7 cellular contexts compared by ENCODE assay signal in the genomic region with DNA sequence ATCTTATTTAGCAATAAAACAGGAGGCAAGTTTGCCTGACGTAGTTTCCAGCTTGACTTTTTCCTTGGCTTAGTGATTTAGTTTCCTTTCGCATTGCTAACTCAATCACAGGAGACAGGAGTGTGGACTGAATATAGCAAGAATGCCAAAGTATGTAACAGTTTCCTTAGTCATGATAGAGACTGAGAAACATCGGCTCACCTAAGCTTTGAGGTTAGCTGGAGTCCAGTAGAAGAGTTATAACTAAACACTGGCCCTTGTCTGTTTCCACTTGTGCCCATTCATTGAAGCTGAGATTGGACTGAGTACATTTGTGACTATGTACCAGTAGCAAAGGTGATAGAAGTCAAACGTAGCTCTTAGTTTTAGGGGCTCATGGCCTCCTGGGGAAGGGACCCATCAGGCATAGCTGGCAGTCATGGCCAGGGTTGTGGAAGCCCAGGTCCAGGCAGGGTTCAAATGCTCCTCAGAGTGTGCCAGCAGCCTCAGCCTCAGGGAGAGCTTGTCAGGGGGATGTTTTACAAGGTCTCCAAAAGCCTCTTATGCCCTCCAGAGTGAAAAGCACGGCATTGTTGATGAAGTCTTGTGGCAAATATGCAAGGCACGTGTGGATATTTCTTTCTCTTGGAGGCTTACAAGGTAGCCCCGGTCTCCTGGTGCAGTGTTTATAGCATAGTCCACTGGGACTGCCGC. TPM values are rescaled to one million over a fixed set of nuclear protein-coding genes. Genes with fewer than 3 reads are reported as not detected.
DNase-seq lines count a peak whose midpoint lies in the region; ATAC-seq, FAIRE-seq and TF ChIP-seq lines count a peak whose summit lies in the region.
"Not testable (repeated sequence)": the region's sequence is repeated elsewhere in the genome, so short reads cannot be mapped to it uniquely, and the experiment has no call there.

No MANE protein-coding gene starts in this region.

- H3K9me3 Mint-ChIP-seq in WTC11 = not testable (repeated sequence)

- not testable (repeated sequence) for H3K4me1 Mint-ChIP-seq in WTC11

- not testable (repeated sequence) for H2BK20ac ChIP-seq in IMR-90 (ENCODE audit: low read depth, low read length)

- dilution Hi-C loops in IMR-90 (cut with HindIII; ENCODE audit: low sequenced_read_pairs, unreplicated experiment); endothelial cell of umbilical vein (cut with MboI; ENCODE audit: extremely low pct_ligation_motif_present, low sequenced_read_pairs): not testable (repeated sequence)

- CTCF ChIA-PET in IMR-90 (lab: Yijun Ruan, JAX); WTC11 (lab: Charles Lee); endothelial cell of umbilical vein (lab: Charles Lee): not testable (repeated sequence)

- not testable (repeated sequence) for H4K20me1 ChIP-seq in IMR-90 (ENCODE audit: insufficient read depth, low read length); endothelial cell of umbilical vein (replicated peaks; ENCODE audit: control insufficient read depth, extremely low read depth, insufficient read depth, low read length)

- not testable (repeated sequence) for H3K4ac ChIP-seq in IMR-90 (ENCODE audit: low read depth, low read length)

- not testable (repeated sequence) for H2BK120ac ChIP-seq in IMR-90 (ENCODE audit: low read depth, low read length)

- not testable (repeated sequence) for H3K9ac ChIP-seq in IMR-90 (ENCODE audit: low read depth, low read length); endothelial cell of umbilical vein (replicated peaks; ENCODE audit: extremely low read depth, insufficient read depth, low read length)

- ATAC-seq in IMR-90 (ENCODE audit: low read depth) = peak; percentile 74
- peak; percentile 35 for ATAC-seq in WTC11
- ATAC-seq in heart left ventricle = peak; percentile 2 to 41 (median 10)
- ATAC-seq in left lung = peak; percentile 15
- peak; percentile 4 to 44 (median 30) for ATAC-seq in psoas muscle
- peak; percentile 61 for ATAC-seq in aorta (ENCODE audit: low FRiP score)

- not testable (repeated sequence) for H4K91ac ChIP-seq in IMR-90 (ENCODE audit: insufficient read depth, low read depth, low read length)

- not testable (repeated sequence) for H3K18ac ChIP-seq in IMR-90 (ENCODE audit: low read depth, low read length)

- not testable (repeated sequence) for H3K4me2 ChIP-seq in IMR-90 (ENCODE audit: low read depth, low read length); endothelial cell of umbilical vein (ENCODE audit: insufficient read depth, low read length)

- not testable (repeated sequence) for H3K4me3 Mint-ChIP-seq in WTC11

- not testable (repeated sequence) for H3K27me3 ChIP-seq in IMR-90 (ENCODE audit: control insufficient read depth, insufficient read depth, low read length); endothelial cell of umbilical vein (ENCODE audit: control insufficient read depth in 2 of 2, insufficient read depth in 2 of 2, low read length in 2 of 2); heart left ventricle; left lung; psoas muscle (ENCODE audit: insufficient read depth in 3 of 3, low read length in 2 of 3); aorta (ENCODE audit: control insufficient read depth in 1 of 2, insufficient read depth in 2 of 2, low read length in 1 of 2)

- not testable (repeated sequence) for H3K23ac ChIP-seq in IMR-90 (ENCODE audit: low read depth, low read length)

- not testable (repeated sequence) for H3K4me3 ChIP-seq in IMR-90 (ENCODE audit: insufficient read depth, low read depth, low read length); endothelial cell of umbilical vein (replicated peaks in 1 of 3; ENCODE audit: insufficient read depth in 1 of 3, low read depth in 1 of 3, low read length in 3 of 3); heart left ventricle; left lung; psoas muscle; aorta (ENCODE audit: low read length in 2 of 2)

- not testable (repeated sequence) for TF ChIP-seq POLR2A in IMR-90 (IDR thresholded peaks at IDR 0.05; ENCODE audit: low read depth, low read length); endothelial cell of umbilical vein (IDR thresholded peaks at IDR 0.05; ENCODE audit: low read depth, low read length); heart left ventricle (IDR thresholded peaks at IDR 0.05)

- intact Hi-C loops in IMR-90 (cut with micrococcal nuclease); endothelial cell of umbilical vein (cut with micrococcal nuclease); heart left ventricle (cut with DNase I); left lung (cut with DNase I); psoas muscle (cut with DNase I); aorta (cut with DNase I): not testable (repeated sequence)

- H3K79me1 ChIP-seq in IMR-90 (ENCODE audit: low read depth in 1 of 2, low read length in 2 of 2) = not testable (repeated sequence)

- not testable (repeated sequence) for H2AK5ac ChIP-seq in IMR-90 (ENCODE audit: low read depth, low read length)

- H3K56ac ChIP-seq in IMR-90 (ENCODE audit: extremely low read depth, insufficient read depth, low read length) = not testable (repeated sequence)

- H4K5ac ChIP-seq in IMR-90 (ENCODE audit: low read depth, low read length) = not testable (repeated sequence)

- not testable (repeated sequence) for H3K9me3 ChIP-seq in IMR-90 (ENCODE audit: control insufficient read depth, insufficient read depth, low read length); endothelial cell of umbilical vein (replicated peaks; ENCODE audit: control insufficient read depth, insufficient read depth, low read length); heart left ventricle; left lung; psoas muscle; aorta (ENCODE audit: control insufficient read depth, low read length)

- BruUV-seq in IMR-90 (replicated peaks; lab: Mats Ljungman, UMichigan) = not testable (repeated sequence)
- BruUV-seq in endothelial cell of umbilical vein (replicated peaks; lab: Mats Ljungman, UMichigan) = TSS peak; percentile 33

- H2BK5ac ChIP-seq in IMR-90 (ENCODE audit: low read depth, low read length, poor library complexity, severe bottlenecking) = not testable (repeated sequence)

- H3K4me1 ChIP-seq in IMR-90 (ENCODE audit: control insufficient read depth, insufficient read depth, low read length); endothelial cell of umbilical vein (ENCODE audit: control insufficient read depth, extremely low read depth, insufficient read depth, low read length); heart left ventricle; left lung; psoas muscle; aorta (ENCODE audit: control insufficient read depth in 1 of 2, insufficient read depth in 2 of 2, low read length in 2 of 2): not testable (repeated sequence)

- not testable (repeated sequence) for DNase-seq in IMR-90; WTC11 (ENCODE audit: low spot score); endothelial cell of umbilical vein (ENCODE audit: low read depth, low spot score); heart left ventricle; left lung; psoas muscle; aorta

- WGBS in IMR-90 (ENCODE audit: extremely low coverage in 2 of 2, insufficient read length in 1 of 2), 2 experiments = no CpG with 5 or more reads among the region's 8 CpGs
- no CpG with 5 or more reads among the region's 8 CpGs for WGBS in heart left ventricle, 4 donors
- no CpG with 5 or more reads among the region's 8 CpGs for WGBS in psoas muscle, 3 donors
- WGBS in aorta, 2 donors = no CpG with 5 or more reads among the region's 8 CpGs

- H3K36me3 Mint-ChIP-seq in WTC11 = not testable (repeated sequence)

- H3K9me1 ChIP-seq in IMR-90 (ENCODE audit: insufficient read depth, low read length); endothelial cell of umbilical vein (replicated peaks; ENCODE audit: control insufficient read depth, extremely low read depth, insufficient read depth, low read length): not testable (repeated sequence)

- H2AFZ ChIP-seq in IMR-90 (replicated peaks; ENCODE audit: low read length, poor library complexity); endothelial cell of umbilical vein (ENCODE audit: low read depth, low read length): not testable (repeated sequence)

- TF ChIP-seq CTCF in IMR-90 (conservative IDR thresholded peaks at IDR 0.05; ENCODE audit: low read depth, low read length); WTC11 (IDR thresholded peaks at IDR 0.05); endothelial cell of umbilical vein (IDR thresholded peaks at IDR 0.05; ENCODE audit: extremely low read depth in 1 of 2, insufficient read depth in 1 of 2, low read depth in 1 of 2, low read length in 2 of 2); heart left ventricle (IDR thresholded peaks at IDR 0.05); left lung (IDR thresholded peaks at IDR 0.05); psoas muscle (IDR thresholded peaks at IDR 0.05): not testable (repeated sequence)

- not testable (repeated sequence) for FAIRE-seq in endothelial cell of umbilical vein (lab: Jason Lieb, UNC)

- TF ChIP-seq RAD21 in IMR-90 (IDR thresholded peaks at IDR 0.05; ENCODE audit: low read length) = not testable (repeated sequence)

- H3K79me2 ChIP-seq in endothelial cell of umbilical vein (ENCODE audit: control insufficient read depth, insufficient read depth, low read length) = not testable (repeated sequence)

- not testable (repeated sequence) for H4K8ac ChIP-seq in IMR-90 (ENCODE audit: low read depth in 2 of 2, low read length in 2 of 2)

- not testable (repeated sequence) for H3K27me3 Mint-ChIP-seq in WTC11 (ENCODE audit: low read depth)

- H2AK9ac ChIP-seq in IMR-90 (replicated peaks; ENCODE audit: low read depth, low read length, poor library complexity) = not testable (repeated sequence)

- H3K27ac Mint-ChIP-seq in WTC11 = not testable (repeated sequence)

- in situ Hi-C loops in IMR-90 (cut with MboI; ENCODE audit: low sequenced_read_pairs) = not testable (repeated sequence)

- H3K27ac ChIP-seq in IMR-90 (ENCODE audit: insufficient read depth, low read length); endothelial cell of umbilical vein (ENCODE audit: insufficient read depth, low read depth, low read length); heart left ventricle; left lung; psoas muscle; aorta (ENCODE audit: low read depth in 1 of 2, low read length in 2 of 2): not testable (repeated sequence)

- H3K36me3 ChIP-seq in IMR-90 (ENCODE audit: control insufficient read depth, insufficient read depth, low read length); endothelial cell of umbilical vein (ENCODE audit: control insufficient read depth in 2 of 2, extremely low read depth in 1 of 2, insufficient read depth in 2 of 2, low read length in 2 of 2); heart left ventricle; left lung; psoas muscle (ENCODE audit: insufficient read depth in 1 of 2, low read depth in 1 of 2); aorta (ENCODE audit: control insufficient read depth in 1 of 2, insufficient read depth in 2 of 2, low read length in 1 of 2): not testable (repeated sequence)

- H2BK15ac ChIP-seq in IMR-90 (ENCODE audit: low read depth, low read length) = not testable (repeated sequence)

- not testable (repeated sequence) for H3K14ac ChIP-seq in IMR-90 (replicated peaks; ENCODE audit: low read depth, low read length)

- POLR2A ChIA-PET in IMR-90 (lab: Charles Lee; ENCODE audit: unreplicated experiment); WTC11 (lab: Charles Lee); endothelial cell of umbilical vein (lab: Charles Lee): not testable (repeated sequence)

RNA-seq across cellular contexts. Expression of gene LIMS3, which starts 0.6 kb away (rescaled TPM):
- total RNA-seq in IMR-90 (2012; rRNA removed) = 4.4 and 12.7 TPM in 2 replicates
- polyA plus RNA-seq in IMR-90 (2012; rRNA removed) = 0.44 and 0.99 TPM in 2 replicates
- polyA plus RNA-seq in IMR-90 (2012; cell fraction: cytosol; rRNA removed) = 1.6 and 2.0 TPM in 2 replicates
- 4.4 and 16.1 TPM in 2 replicates for polyA plus RNA-seq in IMR-90 (2012; cell fraction: nucleus; rRNA removed; ENCODE audit: low replicate concordance)
- total RNA-seq in WTC11 (2021) = 1.1 to 4.6 TPM (median 2.5 TPM) in 3 replicates
- 9.4 and 17.8 TPM in 2 replicates for total RNA-seq in endothelial cell of umbilical vein
- 12.3 and 13.5 TPM in 2 replicates for polyA plus RNA-seq in endothelial cell of umbilical vein
- polyA plus RNA-seq in endothelial cell of umbilical vein (2011; cell fraction: cytosol; rRNA removed) = 6.9 and 9.8 TPM in 2 replicates
- 79.1 and 94.6 TPM in 2 replicates for polyA plus RNA-seq in endothelial cell of umbilical vein (2011; cell fraction: nucleus; rRNA removed)
- polyA plus RNA-seq in endothelial cell of umbilical vein (2012) = 12.2 and 16.0 TPM in 2 replicates
- 48.5 and 75.3 TPM in 2 replicates for polyA minus RNA-seq in endothelial cell of umbilical vein
- polyA minus RNA-seq in endothelial cell of umbilical vein (2011; cell fraction: cytosol; rRNA and poly(A)+ RNA removed) = not detected
- polyA minus RNA-seq in endothelial cell of umbilical vein (2011; cell fraction: nucleus; rRNA and poly(A)+ RNA removed) = 49.9 and 69.4 TPM in 2 replicates
- 1 to 10 TPM; 2.3 to 8.2 (median 3.9) TPM for total RNA-seq in heart left ventricle
- 1 to 10 TPM in 1 of 2 donors, under 1 TPM in 1; 0.61 to 2.7 TPM for polyA plus RNA-seq in heart left ventricle
- total RNA-seq in left lung = 1 to 10 TPM; 1.5 to 1.7 TPM
- total RNA-seq in psoas muscle = 10 to 100 TPM in 1 of 4 donors, 1 to 10 TPM in 3; 2.8 to 24.4 (median 6.1) TPM
- polyA plus RNA-seq in psoas muscle = 1 to 10 TPM; 2.5 to 9.9 (median 5.6) TPM
- 10 to 100 TPM; 16.6 to 21.7 TPM for total RNA-seq in aorta
- 1 to 10 TPM in 1 of 2 donors, not detected in 1; 4.7 TPM for polyA plus RNA-seq in aorta

Comparison
In these comparisons a context has a peak if more than half of its experiments do, and no peak if none do; other contexts are left out.
1. ATAC-seq: peak in every context shown above with its lines; median percentile 74 in IMR-90; 61 in aorta; 35 in WTC11; 30 in psoas muscle; 15 in left lung; 10 in heart left ventricle.